ENCODE assay signal across 1 cellular context in the genomic region with DNA sequence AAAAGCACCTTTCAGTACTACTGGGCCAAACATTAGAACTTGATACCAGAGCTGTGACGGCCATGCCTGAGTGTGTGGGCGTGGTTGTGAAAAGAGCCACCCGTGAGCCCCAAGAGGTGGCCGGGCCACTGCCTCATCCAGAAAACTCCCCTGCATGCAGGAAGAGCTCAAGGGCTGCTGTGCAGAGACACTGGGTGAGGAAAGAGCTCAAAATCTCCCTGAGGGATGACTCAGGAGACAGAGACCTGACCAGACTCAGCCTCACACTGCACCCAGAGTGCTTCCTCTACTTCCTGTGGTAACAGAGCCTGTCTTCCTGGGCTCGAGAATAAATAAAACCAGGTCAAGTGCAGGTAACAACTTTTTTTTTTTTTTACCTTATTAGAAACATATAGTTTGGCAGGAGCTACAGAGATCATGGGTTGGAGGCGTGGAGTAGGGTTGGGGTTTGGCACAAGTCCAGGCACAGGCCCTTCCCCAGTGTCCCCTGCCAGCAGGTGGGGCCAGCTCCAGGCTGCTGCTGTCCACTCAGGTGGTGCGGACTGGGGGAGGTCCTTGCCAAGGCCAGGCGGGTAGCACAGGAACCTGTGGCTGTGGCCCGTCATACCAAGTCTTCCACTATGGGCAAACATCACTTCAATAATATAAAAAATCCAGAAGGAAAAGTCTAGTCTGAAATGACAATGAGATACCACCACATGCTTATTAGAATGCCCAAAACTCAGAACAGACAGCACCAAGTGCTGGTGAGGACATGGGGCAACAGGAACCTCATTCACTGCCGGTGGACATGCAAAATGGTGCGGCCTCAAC.
TF ChIP-seq lines count a peak whose summit lies in the region.

No MANE protein-coding gene starts in this region.

TF ChIP-seq in HepG2, 621 proteins besides CTCF, POLR2A, EP300 and RAD21 (continued from another document):
- TF ChIP-seq, protein P1, sequence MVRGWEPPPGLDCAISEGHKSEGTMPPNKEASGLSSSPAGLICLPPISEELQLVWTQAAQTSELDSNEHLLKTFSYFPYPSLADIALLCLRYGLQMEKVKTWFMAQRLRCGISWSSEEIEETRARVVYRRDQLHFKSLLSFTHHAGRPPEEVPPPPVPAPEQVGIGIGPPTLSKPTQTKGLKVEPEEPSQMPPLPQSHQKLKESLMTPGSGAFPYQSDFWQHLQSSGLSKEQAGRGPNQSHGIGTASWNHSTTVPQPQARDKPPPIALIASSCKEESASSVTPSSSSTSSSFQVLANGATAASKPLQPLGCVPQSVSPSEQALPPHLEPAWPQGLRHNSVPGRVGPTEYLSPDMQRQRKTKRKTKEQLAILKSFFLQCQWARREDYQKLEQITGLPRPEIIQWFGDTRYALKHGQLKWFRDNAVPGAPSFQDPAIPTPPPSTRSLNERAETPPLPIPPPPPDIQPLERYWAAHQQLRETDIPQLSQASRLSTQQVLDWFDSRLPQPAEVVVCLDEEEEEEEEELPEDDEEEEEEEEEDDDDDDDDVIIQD (CRISPR knock-in tag; IDR thresholded peaks at IDR 0.05; ENCODE audit: low read depth), result no peak
- TF ChIP-seq NFYB (CRISPR knock-in tag; IDR thresholded peaks at IDR 0.05) (no peak), ZNF546 (CRISPR knock-in tag; conservative IDR thresholded peaks at IDR 0.05) (no peak), EZH2 (conservative IDR thresholded peaks at IDR 0.05; ENCODE audit: low read depth, low read length) (no peak), FOSL2 (CRISPR knock-in tag; IDR thresholded peaks at IDR 0.05) (no peak), HIVEP1 (CRISPR knock-in tag; IDR thresholded peaks at IDR 0.05) (no peak), ZNF552 (CRISPR knock-in tag; IDR thresholded peaks at IDR 0.05; ENCODE audit: borderline replicate concordance) (no peak), ZNF296 (CRISPR knock-in tag; conservative IDR thresholded peaks at IDR 0.05) (0 out of 2 replicates have a peak, but pooled peaks have one; percentile 45), ATM (IDR thresholded peaks at IDR 0.05; ENCODE audit: borderline replicate concordance) (no peak), REL (CRISPR knock-in tag; conservative IDR thresholded peaks at IDR 0.05) (no peak), ZSCAN12 (CRISPR knock-in tag; IDR thresholded peaks at IDR 0.05) (no peak), CAMTA2 (CRISPR knock-in tag; IDR thresholded peaks at IDR 0.05; ENCODE audit: borderline replicate concordance) (no peak), NFIB (CRISPR knock-in tag; IDR thresholded peaks at IDR 0.05; ENCODE audit: borderline replicate concordance) (no peak), EEA1 (CRISPR knock-in tag; IDR thresholded peaks at IDR 0.05; ENCODE audit: borderline replicate concordance) (no peak), HNRNPH1 (optimal IDR thresholded peaks at IDR 0.05; ENCODE audit: low read depth, low read length) (no peak), ZNF75D (CRISPR knock-in tag; IDR thresholded peaks at IDR 0.05; ENCODE audit: borderline replicate concordance) (no peak), ZFX (CRISPR knock-in tag; IDR thresholded peaks at IDR 0.05; ENCODE audit: low read depth) (peak; percentile 37; the same call in 1 of the 2 replicates), ZNF816 (CRISPR knock-in tag; IDR thresholded peaks at IDR 0.05; ENCODE audit: borderline replicate concordance) (no peak), ARID2 (CRISPR knock-in tag; IDR thresholded peaks at IDR 0.05; ENCODE audit: borderline replicate concordance) (no peak), ZNF672 (CRISPR knock-in tag; IDR thresholded peaks at IDR 0.05) (no peak), NR2F1 (CRISPR knock-in tag; IDR thresholded peaks at IDR 0.05) (no peak), FOXP1 (IDR thresholded peaks at IDR 0.05) (no peak), FOXP1 (CRISPR knock-in tag; IDR thresholded peaks at IDR 0.05) (no peak), PRPF4 (IDR thresholded peaks at IDR 0.05; ENCODE audit: low read depth, low read length, poor library complexity, severe bottlenecking) (no peak), YY1 (IDR thresholded peaks at IDR 0.05; ENCODE audit: insufficient read depth, insufficient replicate concordance, low read depth, low read length) (no peak), U2AF1 (optimal IDR thresholded peaks at IDR 0.05; ENCODE audit: low read depth, low read length) (no peak), CBX5 (CRISPR knock-in tag; IDR thresholded peaks at IDR 0.05; ENCODE audit: borderline replicate concordance) (0 out of 2 replicates have a peak, but pooled peaks have one; percentile 34), NPAS2 (CRISPR knock-in tag; IDR thresholded peaks at IDR 0.05; ENCODE audit: borderline replicate concordance) (no peak)
- TF ChIP-seq, protein P2, sequence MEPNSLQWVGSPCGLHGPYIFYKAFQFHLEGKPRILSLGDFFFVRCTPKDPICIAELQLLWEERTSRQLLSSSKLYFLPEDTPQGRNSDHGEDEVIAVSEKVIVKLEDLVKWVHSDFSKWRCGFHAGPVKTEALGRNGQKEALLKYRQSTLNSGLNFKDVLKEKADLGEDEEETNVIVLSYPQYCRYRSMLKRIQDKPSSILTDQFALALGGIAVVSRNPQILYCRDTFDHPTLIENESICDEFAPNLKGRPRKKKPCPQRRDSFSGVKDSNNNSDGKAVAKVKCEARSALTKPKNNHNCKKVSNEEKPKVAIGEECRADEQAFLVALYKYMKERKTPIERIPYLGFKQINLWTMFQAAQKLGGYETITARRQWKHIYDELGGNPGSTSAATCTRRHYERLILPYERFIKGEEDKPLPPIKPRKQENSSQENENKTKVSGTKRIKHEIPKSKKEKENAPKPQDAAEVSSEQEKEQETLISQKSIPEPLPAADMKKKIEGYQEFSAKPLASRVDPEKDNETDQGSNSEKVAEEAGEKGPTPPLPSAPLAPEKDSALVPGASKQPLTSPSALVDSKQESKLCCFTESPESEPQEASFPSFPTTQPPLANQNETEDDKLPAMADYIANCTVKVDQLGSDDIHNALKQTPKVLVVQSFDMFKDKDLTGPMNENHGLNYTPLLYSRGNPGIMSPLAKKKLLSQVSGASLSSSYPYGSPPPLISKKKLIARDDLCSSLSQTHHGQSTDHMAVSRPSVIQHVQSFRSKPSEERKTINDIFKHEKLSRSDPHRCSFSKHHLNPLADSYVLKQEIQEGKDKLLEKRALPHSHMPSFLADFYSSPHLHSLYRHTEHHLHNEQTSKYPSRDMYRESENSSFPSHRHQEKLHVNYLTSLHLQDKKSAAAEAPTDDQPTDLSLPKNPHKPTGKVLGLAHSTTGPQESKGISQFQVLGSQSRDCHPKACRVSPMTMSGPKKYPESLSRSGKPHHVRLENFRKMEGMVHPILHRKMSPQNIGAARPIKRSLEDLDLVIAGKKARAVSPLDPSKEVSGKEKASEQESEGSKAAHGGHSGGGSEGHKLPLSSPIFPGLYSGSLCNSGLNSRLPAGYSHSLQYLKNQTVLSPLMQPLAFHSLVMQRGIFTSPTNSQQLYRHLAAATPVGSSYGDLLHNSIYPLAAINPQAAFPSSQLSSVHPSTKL (CRISPR knock-in tag; IDR thresholded peaks at IDR 0.05), result peak; percentile 23; the same call in 1 of the 2 replicates
- TF ChIP-seq, protein P3, sequence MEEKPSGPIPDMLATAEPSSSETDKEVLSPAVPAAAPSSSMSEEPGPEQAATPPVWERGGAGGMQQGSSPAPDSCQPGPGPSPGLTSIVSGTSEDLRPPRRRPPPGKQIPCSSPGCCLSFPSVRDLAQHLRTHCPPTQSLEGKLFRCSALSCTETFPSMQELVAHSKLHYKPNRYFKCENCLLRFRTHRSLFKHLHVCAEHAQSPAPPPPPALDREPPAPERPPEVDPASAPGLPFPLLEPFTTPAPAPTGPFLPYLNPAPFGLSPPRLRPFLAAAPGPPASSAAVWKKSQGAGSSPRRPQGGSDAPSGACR (CRISPR knock-in tag; IDR thresholded peaks at IDR 0.05), result no peak
- TF ChIP-seq, protein P4, sequence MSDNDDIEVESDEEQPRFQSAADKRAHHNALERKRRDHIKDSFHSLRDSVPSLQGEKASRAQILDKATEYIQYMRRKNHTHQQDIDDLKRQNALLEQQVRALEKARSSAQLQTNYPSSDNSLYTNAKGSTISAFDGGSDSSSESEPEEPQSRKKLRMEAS (IDR thresholded peaks at IDR 0.05), result peak; percentile 41
- TF ChIP-seq, protein P5, sequence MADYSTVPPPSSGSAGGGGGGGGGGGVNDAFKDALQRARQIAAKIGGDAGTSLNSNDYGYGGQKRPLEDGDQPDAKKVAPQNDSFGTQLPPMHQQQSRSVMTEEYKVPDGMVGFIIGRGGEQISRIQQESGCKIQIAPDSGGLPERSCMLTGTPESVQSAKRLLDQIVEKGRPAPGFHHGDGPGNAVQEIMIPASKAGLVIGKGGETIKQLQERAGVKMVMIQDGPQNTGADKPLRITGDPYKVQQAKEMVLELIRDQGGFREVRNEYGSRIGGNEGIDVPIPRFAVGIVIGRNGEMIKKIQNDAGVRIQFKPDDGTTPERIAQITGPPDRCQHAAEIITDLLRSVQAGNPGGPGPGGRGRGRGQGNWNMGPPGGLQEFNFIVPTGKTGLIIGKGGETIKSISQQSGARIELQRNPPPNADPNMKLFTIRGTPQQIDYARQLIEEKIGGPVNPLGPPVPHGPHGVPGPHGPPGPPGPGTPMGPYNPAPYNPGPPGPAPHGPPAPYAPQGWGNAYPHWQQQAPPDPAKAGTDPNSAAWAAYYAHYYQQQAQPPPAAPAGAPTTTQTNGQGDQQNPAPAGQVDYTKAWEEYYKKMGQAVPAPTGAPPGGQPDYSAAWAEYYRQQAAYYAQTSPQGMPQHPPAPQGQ (CRISPR knock-in tag; IDR thresholded peaks at IDR 0.05; ENCODE audit: borderline replicate concordance), result no peak
- TF ChIP-seq, protein P6, sequence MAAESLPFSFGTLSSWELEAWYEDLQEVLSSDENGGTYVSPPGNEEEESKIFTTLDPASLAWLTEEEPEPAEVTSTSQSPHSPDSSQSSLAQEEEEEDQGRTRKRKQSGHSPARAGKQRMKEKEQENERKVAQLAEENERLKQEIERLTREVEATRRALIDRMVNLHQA (CRISPR knock-in tag; IDR thresholded peaks at IDR 0.05), result no peak
- TF ChIP-seq, protein P7, sequence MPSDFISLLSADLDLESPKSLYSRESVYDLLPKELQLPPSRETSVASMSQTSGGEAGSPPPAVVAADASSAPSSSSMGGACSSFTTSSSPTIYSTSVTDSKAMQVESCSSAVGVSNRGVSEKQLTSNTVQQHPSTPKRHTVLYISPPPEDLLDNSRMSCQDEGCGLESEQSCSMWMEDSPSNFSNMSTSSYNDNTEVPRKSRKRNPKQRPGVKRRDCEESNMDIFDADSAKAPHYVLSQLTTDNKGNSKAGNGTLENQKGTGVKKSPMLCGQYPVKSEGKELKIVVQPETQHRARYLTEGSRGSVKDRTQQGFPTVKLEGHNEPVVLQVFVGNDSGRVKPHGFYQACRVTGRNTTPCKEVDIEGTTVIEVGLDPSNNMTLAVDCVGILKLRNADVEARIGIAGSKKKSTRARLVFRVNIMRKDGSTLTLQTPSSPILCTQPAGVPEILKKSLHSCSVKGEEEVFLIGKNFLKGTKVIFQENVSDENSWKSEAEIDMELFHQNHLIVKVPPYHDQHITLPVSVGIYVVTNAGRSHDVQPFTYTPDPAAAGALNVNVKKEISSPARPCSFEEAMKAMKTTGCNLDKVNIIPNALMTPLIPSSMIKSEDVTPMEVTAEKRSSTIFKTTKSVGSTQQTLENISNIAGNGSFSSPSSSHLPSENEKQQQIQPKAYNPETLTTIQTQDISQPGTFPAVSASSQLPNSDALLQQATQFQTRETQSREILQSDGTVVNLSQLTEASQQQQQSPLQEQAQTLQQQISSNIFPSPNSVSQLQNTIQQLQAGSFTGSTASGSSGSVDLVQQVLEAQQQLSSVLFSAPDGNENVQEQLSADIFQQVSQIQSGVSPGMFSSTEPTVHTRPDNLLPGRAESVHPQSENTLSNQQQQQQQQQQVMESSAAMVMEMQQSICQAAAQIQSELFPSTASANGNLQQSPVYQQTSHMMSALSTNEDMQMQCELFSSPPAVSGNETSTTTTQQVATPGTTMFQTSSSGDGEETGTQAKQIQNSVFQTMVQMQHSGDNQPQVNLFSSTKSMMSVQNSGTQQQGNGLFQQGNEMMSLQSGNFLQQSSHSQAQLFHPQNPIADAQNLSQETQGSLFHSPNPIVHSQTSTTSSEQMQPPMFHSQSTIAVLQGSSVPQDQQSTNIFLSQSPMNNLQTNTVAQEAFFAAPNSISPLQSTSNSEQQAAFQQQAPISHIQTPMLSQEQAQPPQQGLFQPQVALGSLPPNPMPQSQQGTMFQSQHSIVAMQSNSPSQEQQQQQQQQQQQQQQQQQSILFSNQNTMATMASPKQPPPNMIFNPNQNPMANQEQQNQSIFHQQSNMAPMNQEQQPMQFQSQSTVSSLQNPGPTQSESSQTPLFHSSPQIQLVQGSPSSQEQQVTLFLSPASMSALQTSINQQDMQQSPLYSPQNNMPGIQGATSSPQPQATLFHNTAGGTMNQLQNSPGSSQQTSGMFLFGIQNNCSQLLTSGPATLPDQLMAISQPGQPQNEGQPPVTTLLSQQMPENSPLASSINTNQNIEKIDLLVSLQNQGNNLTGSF (CRISPR knock-in tag; IDR thresholded peaks at IDR 0.05), result no peak
